Comparison of ENCODE assay signal across 1 cellular context in the genomic region with DNA sequence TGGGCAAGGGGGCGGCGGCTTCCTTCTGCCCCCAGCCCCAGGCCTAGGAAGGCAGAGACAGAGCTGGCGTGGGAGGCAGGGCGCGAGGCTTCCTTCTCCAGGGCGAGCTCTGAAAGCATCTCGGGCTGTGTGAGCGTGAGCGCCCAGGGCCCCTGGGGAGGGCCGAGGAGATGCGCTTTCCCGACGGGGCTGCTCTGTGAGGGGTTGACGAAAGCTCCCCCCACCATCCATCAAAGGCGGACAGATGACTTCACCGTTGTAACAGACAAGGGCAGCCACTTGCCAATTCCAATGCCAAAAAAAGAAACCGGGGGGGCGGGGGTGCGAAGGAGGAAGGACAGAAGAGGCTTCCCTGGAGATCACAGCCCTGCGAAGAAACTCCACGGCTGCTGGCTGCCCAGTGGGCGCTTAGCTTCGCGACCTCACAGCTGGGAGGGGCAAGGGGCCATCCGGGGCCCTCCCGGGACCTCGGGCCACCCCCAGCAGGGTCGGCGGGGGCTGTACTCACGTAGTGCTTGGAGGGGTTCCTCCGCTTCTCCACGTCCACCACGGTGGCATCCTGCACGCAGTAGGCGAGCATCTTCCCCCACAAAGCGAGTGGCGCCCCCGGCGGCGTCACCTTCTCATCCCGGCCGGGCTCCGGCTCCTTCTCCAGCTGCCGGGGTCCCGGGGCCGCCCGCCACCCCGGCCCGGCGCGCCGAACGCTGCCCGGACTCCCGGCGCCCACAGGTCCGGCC.
TF ChIP-seq lines count a peak whose summit lies in the region.

No MANE protein-coding gene starts in this region.

TF ChIP-seq in HepG2, 621 proteins besides CTCF, POLR2A, EP300 and RAD21 (continued from another document and continues in another):
- TF ChIP-seq, protein P1, sequence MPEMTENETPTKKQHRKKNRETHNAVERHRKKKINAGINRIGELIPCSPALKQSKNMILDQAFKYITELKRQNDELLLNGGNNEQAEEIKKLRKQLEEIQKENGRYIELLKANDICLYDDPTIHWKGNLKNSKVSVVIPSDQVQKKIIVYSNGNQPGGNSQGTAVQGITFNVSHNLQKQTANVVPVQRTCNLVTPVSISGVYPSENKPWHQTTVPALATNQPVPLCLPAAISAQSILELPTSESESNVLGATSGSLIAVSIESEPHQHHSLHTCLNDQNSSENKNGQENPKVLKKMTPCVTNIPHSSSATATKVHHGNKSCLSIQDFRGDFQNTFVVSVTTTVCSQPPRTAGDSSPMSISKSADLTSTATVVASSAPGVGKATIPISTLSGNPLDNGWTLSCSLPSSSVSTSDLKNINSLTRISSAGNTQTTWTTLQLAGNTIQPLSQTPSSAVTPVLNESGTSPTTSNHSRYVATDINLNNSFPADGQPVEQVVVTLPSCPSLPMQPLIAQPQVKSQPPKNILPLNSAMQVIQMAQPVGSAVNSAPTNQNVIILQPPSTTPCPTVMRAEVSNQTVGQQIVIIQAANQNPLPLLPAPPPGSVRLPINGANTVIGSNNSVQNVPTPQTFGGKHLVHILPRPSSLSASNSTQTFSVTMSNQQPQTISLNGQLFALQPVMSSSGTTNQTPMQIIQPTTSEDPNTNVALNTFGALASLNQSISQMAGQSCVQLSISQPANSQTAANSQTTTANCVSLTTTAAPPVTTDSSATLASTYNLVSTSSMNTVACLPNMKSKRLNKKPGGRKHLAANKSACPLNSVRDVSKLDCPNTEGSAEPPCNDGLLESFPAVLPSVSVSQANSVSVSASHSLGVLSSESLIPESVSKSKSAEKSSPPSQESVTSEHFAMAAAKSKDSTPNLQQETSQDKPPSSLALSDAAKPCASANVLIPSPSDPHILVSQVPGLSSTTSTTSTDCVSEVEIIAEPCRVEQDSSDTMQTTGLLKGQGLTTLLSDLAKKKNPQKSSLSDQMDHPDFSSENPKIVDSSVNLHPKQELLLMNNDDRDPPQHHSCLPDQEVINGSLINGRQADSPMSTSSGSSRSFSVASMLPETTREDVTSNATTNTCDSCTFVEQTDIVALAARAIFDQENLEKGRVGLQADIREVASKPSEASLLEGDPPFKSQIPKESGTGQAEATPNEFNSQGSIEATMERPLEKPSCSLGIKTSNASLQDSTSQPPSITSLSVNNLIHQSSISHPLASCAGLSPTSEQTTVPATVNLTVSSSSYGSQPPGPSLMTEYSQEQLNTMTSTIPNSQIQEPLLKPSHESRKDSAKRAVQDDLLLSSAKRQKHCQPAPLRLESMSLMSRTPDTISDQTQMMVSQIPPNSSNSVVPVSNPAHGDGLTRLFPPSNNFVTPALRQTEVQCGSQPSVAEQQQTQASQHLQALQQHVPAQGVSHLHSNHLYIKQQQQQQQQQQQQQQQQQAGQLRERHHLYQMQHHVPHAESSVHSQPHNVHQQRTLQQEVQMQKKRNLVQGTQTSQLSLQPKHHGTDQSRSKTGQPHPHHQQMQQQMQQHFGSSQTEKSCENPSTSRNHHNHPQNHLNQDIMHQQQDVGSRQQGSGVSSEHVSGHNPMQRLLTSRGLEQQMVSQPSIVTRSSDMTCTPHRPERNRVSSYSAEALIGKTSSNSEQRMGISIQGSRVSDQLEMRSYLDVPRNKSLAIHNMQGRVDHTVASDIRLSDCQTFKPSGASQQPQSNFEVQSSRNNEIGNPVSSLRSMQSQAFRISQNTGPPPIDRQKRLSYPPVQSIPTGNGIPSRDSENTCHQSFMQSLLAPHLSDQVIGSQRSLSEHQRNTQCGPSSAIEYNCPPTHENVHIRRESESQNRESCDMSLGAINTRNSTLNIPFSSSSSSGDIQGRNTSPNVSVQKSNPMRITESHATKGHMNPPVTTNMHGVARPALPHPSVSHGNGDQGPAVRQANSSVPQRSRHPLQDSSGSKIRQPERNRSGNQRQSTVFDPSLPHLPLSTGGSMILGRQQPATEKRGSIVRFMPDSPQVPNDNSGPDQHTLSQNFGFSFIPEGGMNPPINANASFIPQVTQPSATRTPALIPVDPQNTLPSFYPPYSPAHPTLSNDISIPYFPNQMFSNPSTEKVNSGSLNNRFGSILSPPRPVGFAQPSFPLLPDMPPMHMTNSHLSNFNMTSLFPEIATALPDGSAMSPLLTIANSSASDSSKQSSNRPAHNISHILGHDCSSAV (CRISPR knock-in tag; IDR thresholded peaks at IDR 0.05; ENCODE audit: borderline replicate concordance), result no peak
- no peak for TF ChIP-seq ZFP36 (IDR thresholded peaks at IDR 0.05; ENCODE audit: borderline replicate concordance, low read depth, low read length, partially characterized antibody)
- no peak for TF ChIP-seq SNAPC5 (CRISPR knock-in tag; IDR thresholded peaks at IDR 0.05; ENCODE audit: borderline replicate concordance)
- peak; percentile 27; the same call in 1 of the 2 replicates for TF ChIP-seq ZFX (CRISPR knock-in tag; IDR thresholded peaks at IDR 0.05; ENCODE audit: low read depth)
- TF ChIP-seq, protein P2, sequence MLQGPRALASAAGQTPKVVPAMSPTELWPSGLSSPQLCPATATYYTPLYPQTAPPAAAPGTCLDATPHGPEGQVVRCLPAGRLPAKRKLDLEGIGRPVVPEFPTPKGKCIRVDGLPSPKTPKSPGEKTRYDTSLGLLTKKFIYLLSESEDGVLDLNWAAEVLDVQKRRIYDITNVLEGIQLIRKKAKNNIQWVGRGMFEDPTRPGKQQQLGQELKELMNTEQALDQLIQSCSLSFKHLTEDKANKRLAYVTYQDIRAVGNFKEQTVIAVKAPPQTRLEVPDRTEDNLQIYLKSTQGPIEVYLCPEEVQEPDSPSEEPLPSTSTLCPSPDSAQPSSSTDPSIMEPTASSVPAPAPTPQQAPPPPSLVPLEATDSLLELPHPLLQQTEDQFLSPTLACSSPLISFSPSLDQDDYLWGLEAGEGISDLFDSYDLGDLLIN (CRISPR knock-in tag; IDR thresholded peaks at IDR 0.05; ENCODE audit: borderline replicate concordance), result no peak
- TF ChIP-seq, protein P3, sequence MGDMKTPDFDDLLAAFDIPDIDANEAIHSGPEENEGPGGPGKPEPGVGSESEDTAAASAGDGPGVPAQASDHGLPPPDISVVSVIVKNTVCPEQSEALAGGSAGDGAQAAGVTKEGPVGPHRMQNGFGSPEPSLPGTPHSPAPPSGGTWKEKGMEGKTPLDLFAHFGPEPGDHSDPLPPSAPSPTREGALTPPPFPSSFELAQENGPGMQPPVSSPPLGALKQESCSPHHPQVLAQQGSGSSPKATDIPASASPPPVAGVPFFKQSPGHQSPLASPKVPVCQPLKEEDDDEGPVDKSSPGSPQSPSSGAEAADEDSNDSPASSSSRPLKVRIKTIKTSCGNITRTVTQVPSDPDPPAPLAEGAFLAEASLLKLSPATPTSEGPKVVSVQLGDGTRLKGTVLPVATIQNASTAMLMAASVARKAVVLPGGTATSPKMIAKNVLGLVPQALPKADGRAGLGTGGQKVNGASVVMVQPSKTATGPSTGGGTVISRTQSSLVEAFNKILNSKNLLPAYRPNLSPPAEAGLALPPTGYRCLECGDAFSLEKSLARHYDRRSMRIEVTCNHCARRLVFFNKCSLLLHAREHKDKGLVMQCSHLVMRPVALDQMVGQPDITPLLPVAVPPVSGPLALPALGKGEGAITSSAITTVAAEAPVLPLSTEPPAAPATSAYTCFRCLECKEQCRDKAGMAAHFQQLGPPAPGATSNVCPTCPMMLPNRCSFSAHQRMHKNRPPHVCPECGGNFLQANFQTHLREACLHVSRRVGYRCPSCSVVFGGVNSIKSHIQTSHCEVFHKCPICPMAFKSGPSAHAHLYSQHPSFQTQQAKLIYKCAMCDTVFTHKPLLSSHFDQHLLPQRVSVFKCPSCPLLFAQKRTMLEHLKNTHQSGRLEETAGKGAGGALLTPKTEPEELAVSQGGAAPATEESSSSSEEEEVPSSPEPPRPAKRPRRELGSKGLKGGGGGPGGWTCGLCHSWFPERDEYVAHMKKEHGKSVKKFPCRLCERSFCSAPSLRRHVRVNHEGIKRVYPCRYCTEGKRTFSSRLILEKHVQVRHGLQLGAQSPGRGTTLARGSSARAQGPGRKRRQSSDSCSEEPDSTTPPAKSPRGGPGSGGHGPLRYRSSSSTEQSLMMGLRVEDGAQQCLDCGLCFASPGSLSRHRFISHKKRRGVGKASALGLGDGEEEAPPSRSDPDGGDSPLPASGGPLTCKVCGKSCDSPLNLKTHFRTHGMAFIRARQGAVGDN (CRISPR knock-in tag; IDR thresholded peaks at IDR 0.05), result peak; percentile 75
- TF ChIP-seq MAFG (CRISPR knock-in tag; IDR thresholded peaks at IDR 0.05), result no peak
- 0 out of 2 replicates have a peak, but pooled peaks have one; percentile 12 for TF ChIP-seq THAP7 (CRISPR knock-in tag; IDR thresholded peaks at IDR 0.05)
- TF ChIP-seq HHEX (CRISPR knock-in tag; IDR thresholded peaks at IDR 0.05), result no peak
- TF ChIP-seq HMG20A (CRISPR knock-in tag; IDR thresholded peaks at IDR 0.05; ENCODE audit: borderline replicate concordance), result no peak
- no peak for TF ChIP-seq ZNF547 (CRISPR knock-in tag; IDR thresholded peaks at IDR 0.05)
- TF ChIP-seq MEIS1 (CRISPR knock-in tag; IDR thresholded peaks at IDR 0.05; ENCODE audit: borderline replicate concordance), result no peak
- no peak for TF ChIP-seq HMGA1 (CRISPR knock-in tag; conservative IDR thresholded peaks at IDR 0.05)
- TF ChIP-seq, protein P4, sequence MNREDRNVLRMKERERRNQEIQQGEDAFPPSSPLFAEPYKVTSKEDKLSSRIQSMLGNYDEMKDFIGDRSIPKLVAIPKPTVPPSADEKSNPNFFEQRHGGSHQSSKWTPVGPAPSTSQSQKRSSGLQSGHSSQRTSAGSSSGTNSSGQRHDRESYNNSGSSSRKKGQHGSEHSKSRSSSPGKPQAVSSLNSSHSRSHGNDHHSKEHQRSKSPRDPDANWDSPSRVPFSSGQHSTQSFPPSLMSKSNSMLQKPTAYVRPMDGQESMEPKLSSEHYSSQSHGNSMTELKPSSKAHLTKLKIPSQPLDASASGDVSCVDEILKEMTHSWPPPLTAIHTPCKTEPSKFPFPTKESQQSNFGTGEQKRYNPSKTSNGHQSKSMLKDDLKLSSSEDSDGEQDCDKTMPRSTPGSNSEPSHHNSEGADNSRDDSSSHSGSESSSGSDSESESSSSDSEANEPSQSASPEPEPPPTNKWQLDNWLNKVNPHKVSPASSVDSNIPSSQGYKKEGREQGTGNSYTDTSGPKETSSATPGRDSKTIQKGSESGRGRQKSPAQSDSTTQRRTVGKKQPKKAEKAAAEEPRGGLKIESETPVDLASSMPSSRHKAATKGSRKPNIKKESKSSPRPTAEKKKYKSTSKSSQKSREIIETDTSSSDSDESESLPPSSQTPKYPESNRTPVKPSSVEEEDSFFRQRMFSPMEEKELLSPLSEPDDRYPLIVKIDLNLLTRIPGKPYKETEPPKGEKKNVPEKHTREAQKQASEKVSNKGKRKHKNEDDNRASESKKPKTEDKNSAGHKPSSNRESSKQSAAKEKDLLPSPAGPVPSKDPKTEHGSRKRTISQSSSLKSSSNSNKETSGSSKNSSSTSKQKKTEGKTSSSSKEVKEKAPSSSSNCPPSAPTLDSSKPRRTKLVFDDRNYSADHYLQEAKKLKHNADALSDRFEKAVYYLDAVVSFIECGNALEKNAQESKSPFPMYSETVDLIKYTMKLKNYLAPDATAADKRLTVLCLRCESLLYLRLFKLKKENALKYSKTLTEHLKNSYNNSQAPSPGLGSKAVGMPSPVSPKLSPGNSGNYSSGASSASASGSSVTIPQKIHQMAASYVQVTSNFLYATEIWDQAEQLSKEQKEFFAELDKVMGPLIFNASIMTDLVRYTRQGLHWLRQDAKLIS (CRISPR knock-in tag; IDR thresholded peaks at IDR 0.05), result no peak
- TF ChIP-seq ZNF720 (CRISPR knock-in tag; IDR thresholded peaks at IDR 0.05), result no peak
- peak; percentile 59; the same call in 1 of the 2 replicates for TF ChIP-seq KDM5B (CRISPR knock-in tag; IDR thresholded peaks at IDR 0.05; ENCODE audit: borderline replicate concordance)
- TF ChIP-seq MEF2D (CRISPR knock-in tag; IDR thresholded peaks at IDR 0.05), result no peak; the same call in 1 of the 2 replicates
- TF ChIP-seq, protein P5, sequence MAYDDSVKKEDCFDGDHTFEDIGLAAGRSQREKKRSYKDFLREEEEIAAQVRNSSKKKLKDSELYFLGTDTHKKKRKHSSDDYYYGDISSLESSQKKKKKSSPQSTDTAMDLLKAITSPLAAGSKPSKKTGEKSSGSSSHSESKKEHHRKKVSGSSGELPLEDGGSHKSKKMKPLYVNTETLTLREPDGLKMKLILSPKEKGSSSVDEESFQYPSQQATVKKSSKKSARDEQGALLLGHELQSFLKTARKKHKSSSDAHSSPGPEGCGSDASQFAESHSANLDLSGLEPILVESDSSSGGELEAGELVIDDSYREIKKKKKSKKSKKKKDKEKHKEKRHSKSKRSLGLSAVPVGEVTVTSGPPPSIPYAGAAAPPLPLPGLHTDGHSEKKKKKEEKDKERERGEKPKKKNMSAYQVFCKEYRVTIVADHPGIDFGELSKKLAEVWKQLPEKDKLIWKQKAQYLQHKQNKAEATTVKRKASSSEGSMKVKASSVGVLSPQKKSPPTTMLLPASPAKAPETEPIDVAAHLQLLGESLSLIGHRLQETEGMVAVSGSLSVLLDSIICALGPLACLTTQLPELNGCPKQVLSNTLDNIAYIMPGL (CRISPR knock-in tag; IDR thresholded peaks at IDR 0.05; ENCODE audit: borderline replicate concordance in 1 of 2, low read depth in 1 of 2), result peak; percentile 3 to 14; a peak in 2 of 4 replicates
- TF ChIP-seq, protein P6, sequence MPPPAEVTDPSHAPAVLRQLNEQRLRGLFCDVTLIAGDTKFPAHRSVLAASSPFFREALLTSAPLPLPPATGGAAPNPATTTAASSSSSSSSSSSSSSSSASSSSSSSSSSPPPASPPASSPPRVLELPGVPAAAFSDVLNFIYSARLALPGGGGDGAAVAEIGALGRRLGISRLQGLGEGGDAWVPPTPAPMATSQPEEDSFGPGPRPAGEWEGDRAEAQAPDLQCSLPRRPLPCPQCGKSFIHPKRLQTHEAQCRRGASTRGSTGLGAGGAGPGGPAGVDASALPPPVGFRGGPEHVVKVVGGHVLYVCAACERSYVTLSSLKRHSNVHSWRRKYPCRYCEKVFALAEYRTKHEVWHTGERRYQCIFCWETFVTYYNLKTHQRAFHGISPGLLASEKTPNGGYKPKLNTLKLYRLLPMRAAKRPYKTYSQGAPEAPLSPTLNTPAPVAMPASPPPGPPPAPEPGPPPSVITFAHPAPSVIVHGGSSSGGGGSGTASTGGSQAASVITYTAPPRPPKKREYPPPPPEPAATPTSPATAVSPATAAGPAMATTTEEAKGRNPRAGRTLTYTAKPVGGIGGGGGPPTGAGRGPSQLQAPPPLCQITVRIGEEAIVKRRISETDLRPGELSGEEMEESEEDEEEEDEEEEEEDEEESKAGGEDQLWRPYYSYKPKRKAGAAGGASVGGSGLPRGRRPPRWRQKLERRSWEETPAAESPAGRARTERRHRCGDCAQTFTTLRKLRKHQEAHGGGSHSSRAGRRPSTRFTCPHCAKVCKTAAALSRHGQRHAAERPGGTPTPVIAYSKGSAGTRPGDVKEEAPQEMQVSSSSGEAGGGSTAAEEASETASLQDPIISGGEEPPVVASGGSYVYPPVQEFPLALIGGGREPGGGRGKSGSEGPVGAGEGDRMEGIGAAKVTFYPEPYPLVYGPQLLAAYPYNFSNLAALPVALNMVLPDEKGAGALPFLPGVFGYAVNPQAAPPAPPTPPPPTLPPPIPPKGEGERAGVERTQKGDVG (CRISPR knock-in tag; IDR thresholded peaks at IDR 0.05; ENCODE audit: borderline replicate concordance), result peak; percentile 75; the same call in 1 of the 2 replicates
- TF ChIP-seq ZNF580 (CRISPR knock-in tag; IDR thresholded peaks at IDR 0.05; ENCODE audit: borderline replicate concordance, low read depth), result no peak
- 0 out of 2 replicates have a peak, but pooled peaks have one; percentile 34 for TF ChIP-seq ZC3H13 (CRISPR knock-in tag; IDR thresholded peaks at IDR 0.05)
- no peak for TF ChIP-seq TBX2 (CRISPR knock-in tag; IDR thresholded peaks at IDR 0.05; ENCODE audit: borderline replicate concordance)
